23 cellular contexts compared by ENCODE assay signal in genomic region chr5:171129308-171129707, GRCh38.
DNase-seq lines count a peak whose midpoint lies in the region; ATAC-seq, FAIRE-seq and TF ChIP-seq lines count a peak whose summit lies in the region.
"Had no signal": no experiment of that assay in that cellular context is flagged by ENCODE, and none has a peak within 500 bp of the region (broad histone marks: within the 10 kb centered on the region; RNA-seq: fewer than 3 reads in every experiment).

No MANE protein-coding gene starts in this region.

- no peak for ATAC-seq in aorta (ENCODE audit: low FRiP score)
- ATAC-seq in activated T-cell treated with anti-CD3 and anti-CD28 coated beads, Interleukin-2, amount 50 U/mL, for 72 hours (replicated peaks in 1 of 2) = no peak

- no peaks in the 10 kb centered on the region for H3K4me1 Mint-ChIP-seq in activated T-cell treated with anti-CD3 and anti-CD28 coated beads, Interleukin-2, amount 50 U/mL, for 72 hours (ENCODE audit: low read depth)

- H3K4me1 ChIP-seq in H1 (replicated peaks in 1 of 4; ENCODE audit: control insufficient read depth in 3 of 4, insufficient read depth in 4 of 4, low read length in 3 of 4) = no peaks in the 10 kb centered on the region
- H3K4me1 ChIP-seq in mesendoderm (ENCODE audit: control insufficient read depth, low read depth, low read length) = no peaks in the 10 kb centered on the region
- no peaks in the 10 kb centered on the region for H3K4me1 ChIP-seq in aorta (ENCODE audit: control insufficient read depth in 1 of 2, insufficient read depth in 2 of 2, low read length in 2 of 2)

- H4K8ac ChIP-seq in H1 (ENCODE audit: extremely low read depth, insufficient read depth, low read length) = no peak overlapping the region
- H4K8ac ChIP-seq in mesendoderm (ENCODE audit: low read depth, low read length) = no peak overlapping the region

- no peaks in the 10 kb centered on the region for H3K9me3 Mint-ChIP-seq in activated T-cell treated with anti-CD3 and anti-CD28 coated beads, Interleukin-2, amount 50 U/mL, for 72 hours
- H3K9me3 Mint-ChIP-seq: H9 had no signal

- H3K4me2 ChIP-seq in H1 (ENCODE audit: insufficient read depth in 1 of 2, low read depth in 2 of 2, low read length in 2 of 2) = no peak overlapping the region
- H3K4me2 ChIP-seq in mesendoderm (ENCODE audit: low read length) = no peak overlapping the region

- H4K20me1 ChIP-seq in H1 (replicated peaks in 1 of 2; ENCODE audit: control insufficient read depth in 1 of 2, insufficient read depth in 2 of 2, low read length in 2 of 2) = no peaks in the 10 kb centered on the region

- H2BK12ac ChIP-seq in H1 (ENCODE audit: low read depth, low read length) = no peak overlapping the region

- WGBS in H1 (ENCODE audit: extremely low coverage in 1 of 2, insufficient coverage in 1 of 2, insufficient read length in 1 of 2, insufficient replicate concordance in 2 of 2, low coverage in 1 of 2, low lambda C conversion rate in 2 of 2, missing lambda C conversion rate in 1 of 2), 2 experiments = 87% methylated on average over 5 of the region's 5 CpGs; no CpG with 5 or more reads in 1 of the 2 experiments
- WGBS in mesendoderm (ENCODE audit: extremely low coverage, insufficient coverage, low lambda C conversion rate) = no CpG with 5 or more reads among the region's 5 CpGs
- 87 to 89% methylated on average over 5 of the region's 5 CpGs for WGBS in aorta, 2 donors

- H3K18ac ChIP-seq in H1 (ENCODE audit: extremely low read depth, low read length) (no peak overlapping the region), mesendoderm (ENCODE audit: low read length) (no peak overlapping the region)

- no peak for TF ChIP-seq EP300 in H1 (IDR thresholded peaks at IDR 0.05; ENCODE audit: borderline replicate concordance in 1 of 2, low read depth in 2 of 2, low read length in 2 of 2)

- TF ChIP-seq RAD21 in H1 (IDR thresholded peaks at IDR 0.05 in 1 of 2, conservative IDR thresholded peaks at IDR 0.05 in 1 of 2; ENCODE audit: low read depth in 2 of 2, low read length in 2 of 2) = peak in 1 of 2 experiments; percentile 36; a peak in 1 of 4 replicates

- H3K56ac ChIP-seq in H1 (replicated peaks; ENCODE audit: insufficient read length, low read depth, low read length) (no peak overlapping the region), mesendoderm (ENCODE audit: low read length) (no peak overlapping the region)

- H2BK5ac ChIP-seq in H1 (ENCODE audit: low read depth, low read length) (no peak overlapping the region), mesendoderm (ENCODE audit: low read length) (no peak overlapping the region)

- H3K27me3 ChIP-seq in H1 (replicated peaks in 1 of 4; ENCODE audit: control insufficient read depth in 3 of 4, extremely low read depth in 1 of 4, insufficient read depth in 3 of 4, low read length in 3 of 4) (no peaks in the 10 kb centered on the region), mesendoderm (ENCODE audit: insufficient read depth, low read length, poor library complexity) (no peaks in the 10 kb centered on the region), aorta (ENCODE audit: control insufficient read depth in 1 of 2, insufficient read depth in 2 of 2, low read length in 1 of 2) (no peaks in the 10 kb centered on the region)

- peak in 2 of 3 experiments; percentile 18 to 37; a peak in 3 of 4 replicates for TF ChIP-seq CTCF in H1 (IDR thresholded peaks at IDR 0.05; ENCODE audit: control extremely low read depth in 1 of 3, insufficient read depth in 1 of 3, low read depth in 1 of 3, low read length in 3 of 3)

- H3K79me1 ChIP-seq in H1 (ENCODE audit: low read depth, low read length) (no peaks in the 10 kb centered on the region), mesendoderm (ENCODE audit: low read length) (no peaks in the 10 kb centered on the region)

- no peaks in the 10 kb centered on the region for H3K23me2 ChIP-seq in H1 (ENCODE audit: low read depth, low read length)

- no peak overlapping the region for H3K27ac Mint-ChIP-seq in activated T-cell treated with anti-CD3 and anti-CD28 coated beads, Interleukin-2, amount 50 U/mL, for 72 hours
- H3K27ac Mint-ChIP-seq: H9 had no signal

- H3K23ac ChIP-seq in H1 (ENCODE audit: insufficient read length) (no peak overlapping the region), mesendoderm (ENCODE audit: low read length) (no peak overlapping the region)

- peaks cover 0 to 2% of the 10 kb centered on the region in 2 donors for H3K36me3 Mint-ChIP-seq in activated T-cell treated with anti-CD3 and anti-CD28 coated beads, Interleukin-2, amount 50 U/mL, for 72 hours (ENCODE audit: insufficient read depth in 2 of 2)

- TF ChIP-seq POLR2A in H1 (IDR thresholded peaks at IDR 0.05; ENCODE audit: control extremely low read depth in 1 of 2, low read depth in 2 of 2, low read length in 2 of 2) = no peak

- intact Hi-C loops in aorta (cut with DNase I) = no loop called here

- CTCF ChIA-PET in H1 (lab: Charles Lee; ENCODE audit: partially characterized antibody) = interaction anchor here (0.6 to 0.9 kb wide), 3 partner anchors 8 to 194 kb away, joined by 3 read pairs; no protein-coding TSS in a partner anchor

- H4K91ac ChIP-seq in H1 (replicated peaks; ENCODE audit: insufficient read length, low read length) = no peak overlapping the region

- no peak overlapping the region for H3K14ac ChIP-seq in H1 (ENCODE audit: insufficient read length)

- H3K4ac ChIP-seq in H1 (replicated peaks; ENCODE audit: insufficient read length, low read depth, low read length) = no peak overlapping the region
- no peak overlapping the region for H3K4ac ChIP-seq in mesendoderm (ENCODE audit: low read depth, low read length)

- H2BK15ac ChIP-seq in H1 (ENCODE audit: low read length) = no peak overlapping the region
- no peak overlapping the region for H2BK15ac ChIP-seq in mesendoderm (replicated peaks; ENCODE audit: low read depth)

- no peak overlapping the region for H4K5ac ChIP-seq in H1 (ENCODE audit: insufficient read length, low read depth, low read length)
- no peak overlapping the region for H4K5ac ChIP-seq in mesendoderm (ENCODE audit: low read length)

- no peak overlapping the region for H3K4me3 Mint-ChIP-seq in activated T-cell treated with anti-CD3 and anti-CD28 coated beads, Interleukin-2, amount 50 U/mL, for 72 hours
- H3K4me3 Mint-ChIP-seq: H9 had no signal

- H3K27me3 Mint-ChIP-seq in activated T-cell treated with anti-CD3 and anti-CD28 coated beads, Interleukin-2, amount 50 U/mL, for 72 hours (ENCODE audit: low read depth) = no peaks in the 10 kb centered on the region

- H3K36me3 ChIP-seq in H1 (ENCODE audit: control insufficient read depth in 2 of 4, insufficient read depth in 4 of 4, low read length in 3 of 4) = no peaks in the 10 kb centered on the region
- H3K36me3 ChIP-seq in mesendoderm (ENCODE audit: control insufficient read depth, insufficient read depth, low read length) = no peaks in the 10 kb centered on the region
- no peaks in the 10 kb centered on the region for H3K36me3 ChIP-seq in aorta (ENCODE audit: control insufficient read depth in 1 of 2, insufficient read depth in 2 of 2, low read length in 1 of 2)

- DNase-seq in DMS 273 (lab: John Stamatoyannopoulos, UW; ENCODE audit: unreplicated experiment) (peak; percentile 19), DMS 273 treated with DMSO at 0.1 percent for 48 hours (lab: John Stamatoyannopoulos, UW) (no peak), HTR-8/SVneo (ENCODE audit: insufficient read length, low spot score) (no peak), H1 (ENCODE audit: low read depth in 1 of 2, low spot score in 2 of 2) (no peak), mesendoderm (peak; percentile 35), aorta (no peak), retina (no peak)
- DNase-seq in activated T-cell treated with anti-CD3 and anti-CD28 coated beads, Interleukin-2, amount 50 U/mL, for 72 hours = no peak
- DNase-seq: ACHN, Calu3, H9, Karpas-422, NCI-H1092 treated with DMSO at 0.1 percent for 48 hours, NCI-H1436, NCI-H187, NCI-H2171 treated with DMSO at 0.1 percent for 48 hours, NCI-H345, NCI-H510A treated with DMSO at 0.1 percent for 48 hours, NCI-H748 treated with DMSO at 0.1 percent for 48 hours, SHP77 treated with DMSO at 0.1 percent for 48 hours had no signal

- H3K9me3 ChIP-seq in H1 (ENCODE audit: insufficient read depth in 2 of 2, low read depth in 1 of 2, low read length in 1 of 2) = no peaks in the 10 kb centered on the region
- no peaks in the 10 kb centered on the region for H3K9me3 ChIP-seq in aorta (ENCODE audit: control insufficient read depth, low read length)

- H3K79me2 ChIP-seq in H1 (ENCODE audit: control insufficient read depth in 1 of 2, insufficient read depth in 2 of 2, low read length in 2 of 2) (no peaks in the 10 kb centered on the region), mesendoderm (ENCODE audit: control insufficient read depth, insufficient read depth, low read length) (no peaks in the 10 kb centered on the region)

- H3K4me3 ChIP-seq in H1 (ENCODE audit: extremely low read depth in 1 of 4, insufficient read depth in 2 of 4, low read depth in 3 of 4, low read length in 4 of 4) (no peak overlapping the region), mesendoderm (ENCODE audit: low read length) (no peak overlapping the region), aorta (ENCODE audit: low read length in 2 of 2) (no peak overlapping the region)

- POLR2A ChIA-PET in H1 (lab: Charles Lee; ENCODE audit: partially characterized antibody) = interaction anchor here (0.6 kb wide), 1 partner anchor 11 kb away, joined by 3 read pairs; no protein-coding TSS in a partner anchor

- H2AK5ac ChIP-seq in H1 (ENCODE audit: low read depth, low read length) (no peak overlapping the region), mesendoderm (ENCODE audit: low read length) (no peak overlapping the region)

- H3K9ac ChIP-seq in H1 (replicated peaks in 1 of 4; ENCODE audit: extremely low read depth in 1 of 4, low read depth in 3 of 4, low read length in 3 of 4) (no peak overlapping the region), mesendoderm (ENCODE audit: low read length) (no peak overlapping the region)

- no peak overlapping the region for H2AFZ ChIP-seq in H1 (ENCODE audit: low read length)

- no peak overlapping the region for H3K27ac ChIP-seq in H1 (ENCODE audit: low read depth, low read length)
- H3K27ac ChIP-seq in mesendoderm (ENCODE audit: low read depth, low read length) = no peak overlapping the region
- no peak overlapping the region for H3K27ac ChIP-seq in aorta (ENCODE audit: low read depth in 1 of 2, low read length in 2 of 2)
- H3K27ac ChIP-seq: 22Rv1, HL-60 had no signal

- peak; percentile 4 for FAIRE-seq in HTR-8/SVneo (lab: Jason Lieb, UNC)
- FAIRE-seq in H1 (lab: Jason Lieb, UNC) = peak; percentile 58
- FAIRE-seq: G401.6 had no signal

- H2BK120ac ChIP-seq in H1 (replicated peaks; ENCODE audit: low read depth, low read length) (no peak overlapping the region), mesendoderm (ENCODE audit: low read depth, low read length) (no peak overlapping the region)

- no peak overlapping the region for H2BK20ac ChIP-seq in H1 (ENCODE audit: low read length)

TF ChIP-seq in H1, 55 proteins besides CTCF, POLR2A, EP300 and RAD21 (continues in another document):
- no peak for TF ChIP-seq RNF2 (IDR thresholded peaks at IDR 0.05; ENCODE audit: borderline replicate concordance, low read depth, low read length, missing control alignments, poor library complexity, severe bottlenecking)
- no peak for TF ChIP-seq GABPA (IDR thresholded peaks at IDR 0.05; ENCODE audit: borderline replicate concordance, insufficient read depth, low read length)

Comparison
In these comparisons a context has a peak if more than half of its experiments do, and no peak if none do; other contexts are left out.
1. DNase-seq: peak in DMS 273 (single experiment) and mesendoderm (single experiment); none in DMS 273 treated with DMSO at 0.1 percent for 48 hours (single experiment), HTR-8/SVneo (single experiment), H1 (0 of 2), aorta (0 of 2), retina (single experiment) and activated T-cell treated with anti-CD3 and anti-CD28 coated beads, Interleukin-2, amount 50 U/mL, for 72 hours (0 of 2).